ENCODE assay signal across 8 cellular contexts in the genomic region with DNA sequence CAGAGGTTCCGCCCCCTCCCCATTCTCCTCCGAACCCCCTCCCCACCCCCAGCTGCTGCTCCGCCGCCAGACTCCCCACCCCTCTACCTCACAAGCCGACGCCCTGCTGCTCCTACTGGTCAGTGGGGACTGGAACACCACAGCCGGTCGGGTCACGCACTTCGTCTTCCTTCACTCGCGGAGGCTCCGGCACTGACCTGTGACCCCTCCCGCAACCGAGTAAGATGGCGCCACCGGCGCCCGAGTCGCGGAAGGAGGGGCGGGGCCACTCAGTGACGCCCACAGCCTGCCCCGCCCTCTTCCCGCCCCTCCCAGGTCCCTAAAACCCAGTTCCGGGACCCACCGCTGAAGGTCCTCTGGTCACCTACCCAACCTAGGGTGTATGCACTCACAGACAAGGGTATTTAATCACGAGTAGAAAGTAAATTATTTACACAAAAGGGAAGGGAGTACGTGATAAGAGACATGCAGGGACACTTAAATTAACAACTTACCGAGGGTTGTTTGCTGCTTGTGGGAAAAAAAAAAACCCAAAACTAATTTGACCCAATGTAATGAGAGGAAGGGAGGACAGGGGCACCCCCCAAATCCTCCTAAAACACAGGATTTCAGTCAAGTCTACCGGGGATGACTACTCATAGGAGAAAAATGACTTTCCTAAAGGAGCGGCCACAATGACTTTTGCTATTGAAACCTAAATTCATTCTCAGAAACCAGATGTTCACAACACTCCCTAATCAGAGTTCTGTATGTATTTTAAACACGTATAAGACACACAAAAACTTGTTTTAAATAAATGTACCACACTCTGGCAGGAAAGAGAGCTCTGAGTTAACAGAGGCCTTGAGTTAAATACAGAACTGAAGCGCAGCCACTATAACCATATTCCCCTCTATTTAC. TPM values are rescaled to one million over a fixed set of nuclear protein-coding genes. Genes with fewer than 3 reads are reported as not detected.
DNase-seq lines count a peak whose midpoint lies in the region; ATAC-seq and TF ChIP-seq lines count a peak whose summit lies in the region.

A gene with protein sequence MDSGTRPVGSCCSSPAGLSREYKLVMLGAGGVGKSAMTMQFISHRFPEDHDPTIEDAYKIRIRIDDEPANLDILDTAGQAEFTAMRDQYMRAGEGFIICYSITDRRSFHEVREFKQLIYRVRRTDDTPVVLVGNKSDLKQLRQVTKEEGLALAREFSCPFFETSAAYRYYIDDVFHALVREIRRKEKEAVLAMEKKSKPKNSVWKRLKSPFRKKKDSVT (minus strand): TSS at position 194 of the 900 bp plus-strand sequence. CDS start 588 bp downstream, outside the sequence.

- no peaks in the 10 kb centered on the region for H3K9me3 ChIP-seq in Karpas-422 (ENCODE audit: low read length)
- no peaks in the 10 kb centered on the region for H3K9me3 ChIP-seq in SJCRH30 (replicated peaks)

- H3K27ac Mint-ChIP-seq in nephron progenitor cell, result peak within 1 kb of the TSS; percentile 95
- peak within 1 kb of the TSS; percentile 98 to 99 for H3K27ac Mint-ChIP-seq in stimulated activated naive CD8-positive, alpha-beta T cell treated with anti-CD3 and anti-CD28 coated beads, Interleukin-15, amount 100 ng/mL, for 72 hours

- no peaks in the 10 kb centered on the region for H3K27me3 ChIP-seq in Karpas-422 (ENCODE audit: low read length)
- H3K27me3 ChIP-seq in SJCRH30, result no peaks in the 10 kb centered on the region

- H3K79me2 ChIP-seq in Karpas-422 (ENCODE audit: low read length), result peaks cover 15% of the 10 kb centered on the region

- H3K4me1 ChIP-seq in Karpas-422 (ENCODE audit: low read length), result peaks cover 20% of the 10 kb centered on the region
- H3K4me1 ChIP-seq in SJCRH30, result peaks cover 4% of the 10 kb centered on the region; the same call in 1 of the 2 replicates

- H3K9me3 Mint-ChIP-seq in nephron progenitor cell, result no peaks in the 10 kb centered on the region
- H3K9me3 Mint-ChIP-seq in stimulated activated naive CD8-positive, alpha-beta T cell treated with anti-CD3 and anti-CD28 coated beads, Interleukin-15, amount 100 ng/mL, for 72 hours, result no peaks in the 10 kb centered on the region

- no peaks in the 10 kb centered on the region for H3K27me3 Mint-ChIP-seq in nephron progenitor cell (ENCODE audit: low read depth, poor library complexity)
- no peaks in the 10 kb centered on the region for H3K27me3 Mint-ChIP-seq in stimulated activated naive CD8-positive, alpha-beta T cell treated with anti-CD3 and anti-CD28 coated beads, Interleukin-15, amount 100 ng/mL, for 72 hours

- H3K4me3 Mint-ChIP-seq in nephron progenitor cell, result peak within 1 kb of the TSS; percentile 96
- peak within 1 kb of the TSS; percentile 97 for H3K4me3 Mint-ChIP-seq in stimulated activated naive CD8-positive, alpha-beta T cell treated with anti-CD3 and anti-CD28 coated beads, Interleukin-15, amount 100 ng/mL, for 72 hours

- no peaks in the 10 kb centered on the region for H4K20me1 ChIP-seq in Karpas-422 (ENCODE audit: insufficient read depth, low read depth, low read length)

- H3K36me3 ChIP-seq in Karpas-422 (ENCODE audit: insufficient read depth, low read length) (peaks cover 38% of the 10 kb centered on the region; the same call in 1 of the 2 replicates), SJCRH30 (peaks cover 48% of the 10 kb centered on the region)

- peaks cover 50% of the 10 kb centered on the region for H3K36me3 Mint-ChIP-seq in nephron progenitor cell (ENCODE audit: low read depth)

- ATAC-seq in GM21786 (IDR thresholded peaks at IDR 0.05; ENCODE audit: unreplicated experiment), result peak; percentile 72
- peak; percentile 94 for ATAC-seq in stimulated activated naive CD8-positive, alpha-beta T cell treated with anti-CD3 and anti-CD28 coated beads, Interleukin-15, amount 100 ng/mL, for 72 hours

- TF ChIP-seq CTCF in fibroblast of villous mesenchyme (IDR thresholded peaks at IDR 0.05; ENCODE audit: insufficient read depth, low read depth, low read length) (no peak), nephron progenitor cell (IDR thresholded peaks at IDR 0.05) (no peak)

- peak within 1 kb of the TSS; percentile 93 for H3K4me2 ChIP-seq in Karpas-422 (ENCODE audit: low read depth, low read length, poor library complexity, severe bottlenecking)

- H2AFZ ChIP-seq in Karpas-422 (ENCODE audit: low read length), result no peak within 1 kb of the TSS; the same call in 1 of the 2 replicates

- peak within 1 kb of the TSS; percentile 51 for H3K27ac ChIP-seq in Karpas-422 (ENCODE audit: low read length)
- H3K27ac ChIP-seq in SJCRH30, result peak within 1 kb of the TSS; percentile 2; the same call in 1 of the 2 replicates

- H3K9ac ChIP-seq in Karpas-422 (ENCODE audit: low read length), result peak within 1 kb of the TSS; percentile 80

- H3K9me2 ChIP-seq in Karpas-422 (replicated peaks; ENCODE audit: insufficient read depth, low read length), result no peaks in the 10 kb centered on the region

- peak within 1 kb of the TSS; percentile 90 for H3K4me3 ChIP-seq in Karpas-422 (ENCODE audit: low read length)
- H3K4me3 ChIP-seq in SJCRH30, result peak within 1 kb of the TSS; percentile 62
- peak within 1 kb of the TSS; percentile 67 for H3K4me3 ChIP-seq in fibroblast of villous mesenchyme (ENCODE audit: low read depth, low read length)

- peaks cover 20% of the 10 kb centered on the region for H3K4me1 Mint-ChIP-seq in nephron progenitor cell
- peaks cover 27% of the 10 kb centered on the region for H3K4me1 Mint-ChIP-seq in stimulated activated naive CD8-positive, alpha-beta T cell treated with anti-CD3 and anti-CD28 coated beads, Interleukin-15, amount 100 ng/mL, for 72 hours

- peak; percentile 86 for DNase-seq in Daoy (ENCODE audit: low read depth)
- peak; percentile 94 for DNase-seq in Karpas-422
- DNase-seq in SJCRH30, result peak; percentile 82 to 84
- DNase-seq in activated gamma-delta T cell (lab: John Stamatoyannopoulos, UW), result peak; percentile 71
- peak; percentile 84 for DNase-seq in fibroblast of villous mesenchyme (ENCODE audit: low read depth)
- DNase-seq in nephron progenitor cell, result peak; percentile 89
- peak; percentile 78 to 84 for DNase-seq in stimulated activated naive CD8-positive, alpha-beta T cell treated with anti-CD3 and anti-CD28 coated beads, Interleukin-15, amount 100 ng/mL, for 72 hours

RNA-seq across cellular contexts. Expression of the gene that starts here (rescaled TPM):
- 22.4 and 26.6 TPM in 2 replicates for total RNA-seq in Daoy (2014; rRNA removed; shearing (Covaris generic))
- total RNA-seq in Karpas-422 (2014; rRNA removed; shearing (Covaris generic); ENCODE audit: low replicate concordance), result 12.2 and 12.8 TPM in 2 replicates
- 19.4 and 26.0 TPM in 2 replicates for total RNA-seq in SJCRH30 (2014; rRNA removed; shearing (Covaris generic))
- 44.5 and 54.8 TPM in 2 replicates for total RNA-seq in fibroblast of villous mesenchyme

Comparison
In these comparisons a context has a peak if more than half of its experiments do, and no peak if none do; other contexts are left out.
1. Peak in every context shown above with its lines: DNase-seq, ATAC-seq, H3K4me3 ChIP-seq and H3K27ac ChIP-seq.